Comparison of ENCODE assay signal across 15 cellular contexts in genomic region chr5:136309932-136310598, GRCh38. TPM values are rescaled to one million over a fixed set of nuclear protein-coding genes. Genes with fewer than 3 reads are reported as not detected.
DNase-seq lines count a peak whose midpoint lies in the region; ATAC-seq and TF ChIP-seq lines count a peak whose summit lies in the region.
"Had no signal": no experiment of that assay in that cellular context is flagged by ENCODE, and none has a peak within 500 bp of the region (broad histone marks: within the 10 kb centered on the region; RNA-seq: fewer than 3 reads in every experiment).

No MANE protein-coding gene starts in this region.

- no peak for TF ChIP-seq POLR2A in erythroblast (IDR thresholded peaks at IDR 0.05; ENCODE audit: low read length)

- H3K79me2 ChIP-seq in neural progenitor cell (ENCODE audit: low read depth) (no peaks in the 10 kb centered on the region), SK-N-SH (ENCODE audit: insufficient read depth) (no peaks in the 10 kb centered on the region)

- H3K4me2 ChIP-seq in neural progenitor cell (peak overlapping the region; percentile 2), SK-N-SH (no peak overlapping the region)

- H3K36me3 Mint-ChIP-seq in neural progenitor cell = no peaks in the 10 kb centered on the region

- H3F3A ChIP-seq in neural progenitor cell (ENCODE audit: low read depth) (no peaks in the 10 kb centered on the region), SK-N-SH (replicated peaks; ENCODE audit: insufficient read depth) (no peaks in the 10 kb centered on the region)

- no peak overlapping the region for H3K27ac Mint-ChIP-seq in neural progenitor cell

- CTCF ChIA-PET in SK-N-SH (lab: Yijun Ruan, JAX) = interaction anchor here (1.0 to 1.1 kb wide), 2 partner anchors 10 to 60 kb away, joined by 3 read pairs; no protein-coding TSS in a partner anchor

- H3K9me3 ChIP-seq in neural progenitor cell (ENCODE audit: low read depth) = no peaks in the 10 kb centered on the region
- H3K9me3 ChIP-seq in SK-N-SH = no peaks in the 10 kb centered on the region

- H3K9me3 Mint-ChIP-seq in neural progenitor cell = no peaks in the 10 kb centered on the region

- H3K27me3 ChIP-seq in neural progenitor cell (no peaks in the 10 kb centered on the region), SK-N-SH (ENCODE audit: insufficient read depth) (0 out of 2 replicates have a peak, but pooled peaks cover 5% of the 10 kb centered on the region)

- no peak overlapping the region for H3K4me3 ChIP-seq in neural progenitor cell
- H3K4me3 ChIP-seq in SK-N-SH (ENCODE audit: low read depth in 2 of 2, low read length in 1 of 2) = no peak overlapping the region

- H3K9ac ChIP-seq in neural progenitor cell = no peak overlapping the region
- no peak overlapping the region for H3K9ac ChIP-seq in SK-N-SH

- H3K27ac ChIP-seq in neural progenitor cell = no peak overlapping the region
- H3K27ac ChIP-seq in SK-N-SH (ENCODE audit: low read depth in 2 of 2, low read length in 1 of 2) = no peak overlapping the region

- H3K9me2 ChIP-seq in SK-N-SH = no peaks in the 10 kb centered on the region

- TF ChIP-seq RAD21 in SK-N-SH (IDR thresholded peaks at IDR 0.05; ENCODE audit: low read length) = no peak

- DNase-seq in neural progenitor cell (ENCODE audit: low spot score) (no peak), erythroblast (lab: John Stamatoyannopoulos, UW) (no peak), SK-N-SH (no peak), HuH-7 (ENCODE audit: low spot score) (no peak)
- DNase-seq in activated T-cell treated with anti-CD3 and anti-CD28 coated beads, Interleukin-2, amount 50 U/mL, for 48 hours = no peak
- DNase-seq: activated effector memory CD4-positive, alpha-beta T cell treated with Interleukin-2 at 50 U/mL for 16 hours; DMS79 treated with DMSO at 0.1 percent for 48 hours; left colon; NCI-H1048; occipital lobe; stimulated activated CD4-positive, alpha-beta T cell treated with anti-CD3 and anti-CD28 coated beads, Interleukin-4, amount 100 ng/mL, for 24 hours had no signal

- H3K36me3 ChIP-seq in neural progenitor cell (no peaks in the 10 kb centered on the region), SK-N-SH (replicated peaks in 1 of 2; ENCODE audit: control insufficient read depth in 1 of 2, insufficient read depth in 2 of 2, low read length in 1 of 2) (no peaks in the 10 kb centered on the region)

- TF ChIP-seq EP300 in SK-N-SH (IDR thresholded peaks at IDR 0.05; ENCODE audit: borderline replicate concordance in 1 of 2, low read depth in 1 of 2, low read length in 1 of 2) = no peak

- H2AFZ ChIP-seq in neural progenitor cell (replicated peaks) = no peak overlapping the region
- H2AFZ ChIP-seq in SK-N-SH (ENCODE audit: low read depth) = no peak overlapping the region

- POLR2A ChIA-PET in SK-N-SH (lab: Yijun Ruan, JAX) = no interaction called here

- ATAC-seq in GM19035 (IDR thresholded peaks at IDR 0.05; ENCODE audit: unreplicated experiment) = peak; percentile 96
- peak; percentile 99 for ATAC-seq in GM21737 (IDR thresholded peaks at IDR 0.05; ENCODE audit: unreplicated experiment)
- ATAC-seq in HG03196 (IDR thresholded peaks at IDR 0.05; ENCODE audit: unreplicated experiment) = peak; percentile 99
- ATAC-seq: left colon, Panc1 had no signal

- H3K27me3 Mint-ChIP-seq in neural progenitor cell (ENCODE audit: insufficient read depth, low read depth) = no peaks in the 10 kb centered on the region

- H4K20me1 ChIP-seq in neural progenitor cell (ENCODE audit: low read depth) (no peaks in the 10 kb centered on the region), SK-N-SH (ENCODE audit: insufficient read depth) (no peaks in the 10 kb centered on the region)

- H3K4me1 ChIP-seq in neural progenitor cell = peaks cover 7% of the 10 kb centered on the region
- H3K4me1 ChIP-seq in SK-N-SH (ENCODE audit: control insufficient read depth in 1 of 2, insufficient read depth in 2 of 2, low read depth in 1 of 2, low read length in 1 of 2) = no peaks in the 10 kb centered on the region

- WGBS in SK-N-SH (ENCODE audit: low lambda C conversion rate) = 13% methylated on average over 2 of the region's 2 CpGs

- H3K4me1 Mint-ChIP-seq in neural progenitor cell = peaks cover 8% of the 10 kb centered on the region

- H3K4me3 Mint-ChIP-seq in neural progenitor cell = no peak overlapping the region

- no peak for TF ChIP-seq CTCF in neural progenitor cell (IDR thresholded peaks at IDR 0.05)
- no peak for TF ChIP-seq CTCF in SK-N-SH (IDR thresholded peaks at IDR 0.05)

TF ChIP-seq in SK-N-SH, 30 proteins besides CTCF, POLR2A, EP300 and RAD21:
- TF ChIP-seq USF1 (IDR thresholded peaks at IDR 0.05; ENCODE audit: borderline replicate concordance, low read depth) (no peak), MXI1 (IDR thresholded peaks at IDR 0.05; ENCODE audit: low read depth, low read length) (no peak), FOXM1 (IDR thresholded peaks at IDR 0.05; ENCODE audit: low read depth) (no peak), FOXJ3 (CRISPR knock-in tag; IDR thresholded peaks at IDR 0.05) (no peak), RFX5 (IDR thresholded peaks at IDR 0.05; ENCODE audit: low read length) (no peak), FOSL2 (IDR thresholded peaks at IDR 0.05; ENCODE audit: borderline replicate concordance, low read depth) (no peak), CHD2 (IDR thresholded peaks at IDR 0.05; ENCODE audit: low read length, partially characterized antibody) (no peak), MAX (IDR thresholded peaks at IDR 0.05; ENCODE audit: low read depth) (no peak), JUND (IDR thresholded peaks at IDR 0.05) (no peak), TEAD4 (IDR thresholded peaks at IDR 0.05; ENCODE audit: borderline replicate concordance, insufficient read depth) (no peak), REST (IDR thresholded peaks at IDR 0.05; ENCODE audit: low read depth, low read length) (no peak)
TF ChIP-seq in SK-N-SH: peak in this region for 0.

RNA-seq across cellular contexts. Expression of gene TRPC7, which starts 55.3 kb away (rescaled TPM):
- not detected in 2 replicates for total RNA-seq in neural progenitor cell (ENCODE audit: low replicate concordance)
- not detected in 2 replicates for polyA plus RNA-seq in SK-N-SH (2012; rRNA removed)
- polyA plus RNA-seq in SK-N-SH (2012; cell fraction: cytosol; rRNA removed) = not detected in 2 replicates
- not detected in 2 replicates for polyA plus RNA-seq in SK-N-SH (2012; cell fraction: nucleus; rRNA removed)
